Comparison of ENCODE assay signal across 1 cellular context in genomic region chr16:25219070-25219737, GRCh38.
TF ChIP-seq lines count a peak whose summit lies in the region.

No MANE protein-coding gene starts in this region.

TF ChIP-seq in HepG2, 621 proteins besides CTCF, POLR2A, EP300 and RAD21 (continues in another document):
- TF ChIP-seq HIC2 (CRISPR knock-in tag; IDR thresholded peaks at IDR 0.05; ENCODE audit: low read depth) (peak; percentile 94), GZF1 (CRISPR knock-in tag; IDR thresholded peaks at IDR 0.05) (no peak), ZGPAT (CRISPR knock-in tag; IDR thresholded peaks at IDR 0.05) (no peak), ZBTB3 (CRISPR knock-in tag; IDR thresholded peaks at IDR 0.05; ENCODE audit: borderline replicate concordance, low read depth) (peak; percentile 59; the same call in 1 of the 2 replicates), GLMP (CRISPR knock-in tag; IDR thresholded peaks at IDR 0.05; ENCODE audit: borderline replicate concordance) (no peak), ELK4 (CRISPR knock-in tag; IDR thresholded peaks at IDR 0.05; ENCODE audit: borderline replicate concordance) (no peak), ZFP1 (CRISPR knock-in tag; IDR thresholded peaks at IDR 0.05) (no peak), ZNF501 (CRISPR knock-in tag; IDR thresholded peaks at IDR 0.05) (no peak), FOXA1 (IDR thresholded peaks at IDR 0.05) (no peak), FOXA1 (CRISPR knock-in tag; IDR thresholded peaks at IDR 0.05) (0 out of 2 replicates have a peak, but pooled peaks have one; percentile 10), HNRNPL (IDR thresholded peaks at IDR 0.05; ENCODE audit: low read depth, low read length) (0 out of 2 replicates have a peak, but pooled peaks have one; percentile 62), ZBTB34 (CRISPR knock-in tag; IDR thresholded peaks at IDR 0.05) (peak; percentile 96), KDM1A (CRISPR knock-in tag; IDR thresholded peaks at IDR 0.05) (peak; percentile 88), ARID5B (CRISPR knock-in tag; IDR thresholded peaks at IDR 0.05) (0 out of 2 replicates have a peak, but pooled peaks have one; percentile 21), SRY (CRISPR knock-in tag; IDR thresholded peaks at IDR 0.05) (no peak), ZNF224 (CRISPR knock-in tag; IDR thresholded peaks at IDR 0.05) (no peak), STAT6 (CRISPR knock-in tag; IDR thresholded peaks at IDR 0.05; ENCODE audit: borderline replicate concordance) (no peak), ZNF572 (CRISPR knock-in tag; IDR thresholded peaks at IDR 0.05) (no peak), ARNTL (CRISPR knock-in tag; IDR thresholded peaks at IDR 0.05) (no peak), HNF4A (CRISPR knock-in tag; IDR thresholded peaks at IDR 0.05) (peak; percentile 87), MTERF4 (CRISPR knock-in tag; IDR thresholded peaks at IDR 0.05) (no peak), MXI1 (IDR thresholded peaks at IDR 0.05; ENCODE audit: borderline replicate concordance, low read depth, low read length) (no peak), ZNF24 (IDR thresholded peaks at IDR 0.05) (peak; percentile 32; the same call in 1 of the 2 replicates), NCOA2 (CRISPR knock-in tag; IDR thresholded peaks at IDR 0.05) (no peak), HDAC2 (CRISPR knock-in tag; IDR thresholded peaks at IDR 0.05) (0 out of 2 replicates have a peak, but pooled peaks have one; percentile 32), ZKSCAN1 (IDR thresholded peaks at IDR 0.05; ENCODE audit: low read length) (0 out of 2 replicates have a peak, but pooled peaks have one; percentile 12), ZBTB37 (CRISPR knock-in tag; IDR thresholded peaks at IDR 0.05) (peak; percentile 92), FIP1L1 (IDR thresholded peaks at IDR 0.05; ENCODE audit: borderline replicate concordance, insufficient read depth, low read depth, low read length) (no peak), ZMYM3 (CRISPR knock-in tag; IDR thresholded peaks at IDR 0.05) (peak; percentile 90), ZBTB25 (CRISPR knock-in tag; IDR thresholded peaks at IDR 0.05) (no peak), RCOR2 (CRISPR knock-in tag; IDR thresholded peaks at IDR 0.05) (peak; percentile 84; the same call in 1 of the 2 replicates), ZNF570 (CRISPR knock-in tag; IDR thresholded peaks at IDR 0.05; ENCODE audit: borderline replicate concordance) (no peak), GPBP1L1 (CRISPR knock-in tag; IDR thresholded peaks at IDR 0.05) (no peak), ZNF484 (CRISPR knock-in tag; IDR thresholded peaks at IDR 0.05; ENCODE audit: borderline replicate concordance, low read depth) (no peak), MAX (IDR thresholded peaks at IDR 0.05) (no peak), ZNF777 (CRISPR knock-in tag; IDR thresholded peaks at IDR 0.05) (no peak), ZNF30 (CRISPR knock-in tag; IDR thresholded peaks at IDR 0.05) (no peak), ZBTB39 (CRISPR knock-in tag; IDR thresholded peaks at IDR 0.05) (no peak)
